Comparison of ENCODE assay signal across 1 cellular context in genomic region chr9:91332476-91333231, GRCh38.
TF ChIP-seq lines count a peak whose summit lies in the region.

No MANE protein-coding gene starts in this region.

TF ChIP-seq in K562, 482 proteins besides CTCF, POLR2A, EP300 and RAD21 (continued from another document):
- TF ChIP-seq, protein P1, sequence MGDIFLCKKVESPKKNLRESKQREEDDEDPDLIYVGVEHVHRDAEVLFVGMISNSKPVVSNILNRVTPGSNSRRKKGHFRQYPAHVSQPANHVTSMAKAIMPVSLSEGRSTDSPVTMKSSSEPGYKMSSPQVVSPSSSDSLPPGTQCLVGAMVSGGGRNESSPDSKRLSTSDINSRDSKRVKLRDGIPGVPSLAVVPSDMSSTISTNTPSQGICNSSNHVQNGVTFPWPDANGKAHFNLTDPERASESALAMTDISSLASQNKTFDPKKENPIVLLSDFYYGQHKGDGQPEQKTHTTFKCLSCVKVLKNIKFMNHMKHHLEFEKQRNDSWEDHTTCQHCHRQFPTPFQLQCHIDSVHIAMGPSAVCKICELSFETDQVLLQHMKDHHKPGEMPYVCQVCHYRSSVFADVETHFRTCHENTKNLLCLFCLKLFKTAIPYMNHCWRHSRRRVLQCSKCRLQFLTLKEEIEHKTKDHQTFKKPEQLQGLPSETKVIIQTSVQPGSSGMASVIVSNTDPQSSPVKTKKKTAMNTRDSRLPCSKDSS (IDR thresholded peaks at IDR 0.05; ENCODE audit: low read depth, partially characterized antibody), result no peak
- TF ChIP-seq CBFA2T3 (IDR thresholded peaks at IDR 0.05) (peak; percentile 26; the same call in 1 of the 2 replicates), NFIC (IDR thresholded peaks at IDR 0.05) (peak; percentile 72), BCL6 (CRISPR knock-in tag; IDR thresholded peaks at IDR 0.05) (no peak), CREB3L1 (IDR thresholded peaks at IDR 0.05; ENCODE audit: borderline replicate concordance, low read depth) (no peak), ZBTB17 (CRISPR knock-in tag; IDR thresholded peaks at IDR 0.05) (no peak), CHD2 (IDR thresholded peaks at IDR 0.05; ENCODE audit: low read depth, low read length) (no peak), SMAD3 (CRISPR knock-in tag; conservative IDR thresholded peaks at IDR 0.05) (no peak), ZNF347 (CRISPR knock-in tag; IDR thresholded peaks at IDR 0.05; ENCODE audit: low read depth) (no peak), TRIM24 (IDR thresholded peaks at IDR 0.05) (peak; percentile 32 to 36; a peak in 2 of 4 replicates), CBX2 (IDR thresholded peaks at IDR 0.05; ENCODE audit: insufficient read depth, low read length, poor library complexity, severe bottlenecking) (no peak), TCF3 (CRISPR knock-in tag; IDR thresholded peaks at IDR 0.05) (peak; percentile 52), ZNF324 (CRISPR knock-in tag; IDR thresholded peaks at IDR 0.05) (no peak), STAT5A (IDR thresholded peaks at IDR 0.05; ENCODE audit: borderline replicate concordance, low read length) (no peak), TBL1XR1 (IDR thresholded peaks at IDR 0.05; ENCODE audit: low read length in 2 of 2) (no peak), SRF (CRISPR knock-in tag; IDR thresholded peaks at IDR 0.05) (no peak), ZBTB34 (CRISPR knock-in tag; IDR thresholded peaks at IDR 0.05) (no peak), SLC30A9 (CRISPR knock-in tag; IDR thresholded peaks at IDR 0.05) (no peak)
